Comparison of ENCODE assay signal across 8 cellular contexts in the genomic region with DNA sequence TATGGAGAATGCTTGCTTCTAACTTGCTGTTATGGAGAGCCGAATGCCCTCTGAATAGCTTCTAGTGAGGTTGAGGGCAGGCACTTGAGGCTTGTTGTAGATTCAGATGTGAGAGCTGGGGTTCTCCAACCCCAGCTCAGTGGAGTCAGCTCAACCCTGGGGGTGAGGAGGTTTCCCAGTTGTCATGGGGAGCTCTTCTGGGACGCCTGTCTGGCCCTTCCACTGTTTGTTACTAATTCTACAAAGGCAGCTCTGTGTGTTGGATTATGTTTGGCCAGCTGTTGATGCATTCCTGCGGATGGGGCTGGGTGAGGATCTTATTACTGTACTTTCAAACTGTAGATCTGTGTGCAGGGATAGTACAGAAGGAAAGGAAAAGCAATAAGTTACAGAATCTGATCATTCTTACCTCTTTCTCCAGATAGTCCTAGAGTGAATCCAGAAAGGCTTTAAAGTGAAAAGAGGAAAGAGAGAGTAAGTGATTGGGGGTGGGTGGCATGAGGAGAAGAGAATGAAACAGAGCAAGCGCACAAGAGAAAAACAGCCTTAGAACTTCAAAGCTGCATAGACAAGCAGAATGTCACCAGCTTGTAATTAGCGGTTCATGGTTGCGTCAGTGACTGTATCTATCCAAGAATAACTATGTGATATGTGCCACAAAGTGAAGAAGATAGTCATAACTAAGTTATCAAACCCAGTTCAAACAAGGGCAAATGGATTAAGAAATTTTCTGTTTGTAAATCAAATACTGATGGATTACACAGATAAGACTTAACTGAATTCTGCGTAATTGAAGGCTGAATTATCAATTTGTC.
DNase-seq lines count a peak whose midpoint lies in the region; ATAC-seq and TF ChIP-seq lines count a peak whose summit lies in the region.

No MANE protein-coding gene starts in this region.

- intact Hi-C loops in aorta (cut with DNase I) = no loop called here

- H3K27me3 Mint-ChIP-seq in activated naive CD8-positive, alpha-beta T cell treated with anti-CD3 and anti-CD28 coated beads, Interleukin-2, amount 50 U/mL, for 24 hours = peaks cover 34% of the 10 kb centered on the region
- H3K27me3 Mint-ChIP-seq in type B pancreatic cell = no peaks in the 10 kb centered on the region

- H3K4me3 ChIP-seq in aorta (ENCODE audit: low read length in 2 of 2) = no peak overlapping the region

- no peak overlapping the region for H3K27ac Mint-ChIP-seq in activated naive CD8-positive, alpha-beta T cell treated with anti-CD3 and anti-CD28 coated beads, Interleukin-2, amount 50 U/mL, for 24 hours
- peak overlapping the region; percentile 3 for H3K27ac Mint-ChIP-seq in type B pancreatic cell

- 45 to 46% methylated on average over 7 of the region's 7 CpGs for WGBS in aorta, 2 donors

- DNase-seq in COLO829 (ENCODE audit: low spot score) = peak; percentile 91
- peak; percentile 71 for DNase-seq in NCI-H1694 (lab: John Stamatoyannopoulos, UW)
- no peak for DNase-seq in activated naive CD8-positive, alpha-beta T cell treated with anti-CD3 and anti-CD28 coated beads, Interleukin-2, amount 50 U/mL, for 24 hours
- DNase-seq in iPS-NIHi11 (ENCODE audit: low spot score) = peak; percentile 37
- no peak for DNase-seq in type B pancreatic cell (ENCODE audit: extremely low spot score, unreplicated experiment)
- no peak for DNase-seq in activated gamma-delta T cell treated with Interleukin-2 at 50 U/mL for 16 hours
- DNase-seq in aorta = no peak

- no peak overlapping the region for H3K27ac ChIP-seq in aorta (ENCODE audit: low read depth in 1 of 2, low read length in 2 of 2)

- H3K4me1 ChIP-seq in aorta (ENCODE audit: control insufficient read depth in 1 of 2, insufficient read depth in 2 of 2, low read length in 2 of 2) = peaks cover 0 to 2% of the 10 kb centered on the region in 2 donors

- no peaks in the 10 kb centered on the region for H3K9me3 Mint-ChIP-seq in activated naive CD8-positive, alpha-beta T cell treated with anti-CD3 and anti-CD28 coated beads, Interleukin-2, amount 50 U/mL, for 24 hours
- H3K9me3 Mint-ChIP-seq in type B pancreatic cell = peaks cover 5% of the 10 kb centered on the region

- no peaks in the 10 kb centered on the region for H3K9me3 ChIP-seq in aorta (ENCODE audit: control insufficient read depth, low read length)

- H3K36me3 Mint-ChIP-seq in activated naive CD8-positive, alpha-beta T cell treated with anti-CD3 and anti-CD28 coated beads, Interleukin-2, amount 50 U/mL, for 24 hours (ENCODE audit: low read depth) = no peaks in the 10 kb centered on the region
- H3K36me3 Mint-ChIP-seq in type B pancreatic cell = no peaks in the 10 kb centered on the region

- peak overlapping the region; percentile 73 for H3K4me3 Mint-ChIP-seq in activated naive CD8-positive, alpha-beta T cell treated with anti-CD3 and anti-CD28 coated beads, Interleukin-2, amount 50 U/mL, for 24 hours
- H3K4me3 Mint-ChIP-seq in type B pancreatic cell = peak overlapping the region; percentile 59

- H3K4me1 Mint-ChIP-seq in activated naive CD8-positive, alpha-beta T cell treated with anti-CD3 and anti-CD28 coated beads, Interleukin-2, amount 50 U/mL, for 24 hours = peaks cover 24% of the 10 kb centered on the region
- peaks cover 47% of the 10 kb centered on the region for H3K4me1 Mint-ChIP-seq in type B pancreatic cell (ENCODE audit: unreplicated experiment)

- ATAC-seq in activated naive CD8-positive, alpha-beta T cell treated with anti-CD3 and anti-CD28 coated beads, Interleukin-2, amount 50 U/mL, for 24 hours = peak; percentile 51
- no peak for ATAC-seq in GM18861 (IDR thresholded peaks at IDR 0.05; ENCODE audit: unreplicated experiment)
- ATAC-seq in aorta (ENCODE audit: low FRiP score) = no peak

- no peaks in the 10 kb centered on the region for H3K36me3 ChIP-seq in aorta (ENCODE audit: control insufficient read depth in 1 of 2, insufficient read depth in 2 of 2, low read length in 1 of 2)

- TF ChIP-seq CTCF in type B pancreatic cell (conservative IDR thresholded peaks at IDR 0.05) = no peak

- H3K27me3 ChIP-seq in aorta (ENCODE audit: control insufficient read depth in 1 of 2, insufficient read depth in 2 of 2, low read length in 1 of 2) = no peaks in the 10 kb centered on the region

Comparison
In these comparisons a context has a peak if more than half of its experiments do, and no peak if none do; other contexts are left out.
1. DNase-seq: peak in COLO829 (single experiment), NCI-H1694 (single experiment) and iPS-NIHi11 (single experiment); none in activated naive CD8-positive, alpha-beta T cell treated with anti-CD3 and anti-CD28 coated beads, Interleukin-2, amount 50 U/mL, for 24 hours (single experiment), type B pancreatic cell (single experiment), activated gamma-delta T cell treated with Interleukin-2 at 50 U/mL for 16 hours (single experiment) and aorta (0 of 2).